19 cellular contexts compared by ENCODE assay signal in the genomic region with DNA sequence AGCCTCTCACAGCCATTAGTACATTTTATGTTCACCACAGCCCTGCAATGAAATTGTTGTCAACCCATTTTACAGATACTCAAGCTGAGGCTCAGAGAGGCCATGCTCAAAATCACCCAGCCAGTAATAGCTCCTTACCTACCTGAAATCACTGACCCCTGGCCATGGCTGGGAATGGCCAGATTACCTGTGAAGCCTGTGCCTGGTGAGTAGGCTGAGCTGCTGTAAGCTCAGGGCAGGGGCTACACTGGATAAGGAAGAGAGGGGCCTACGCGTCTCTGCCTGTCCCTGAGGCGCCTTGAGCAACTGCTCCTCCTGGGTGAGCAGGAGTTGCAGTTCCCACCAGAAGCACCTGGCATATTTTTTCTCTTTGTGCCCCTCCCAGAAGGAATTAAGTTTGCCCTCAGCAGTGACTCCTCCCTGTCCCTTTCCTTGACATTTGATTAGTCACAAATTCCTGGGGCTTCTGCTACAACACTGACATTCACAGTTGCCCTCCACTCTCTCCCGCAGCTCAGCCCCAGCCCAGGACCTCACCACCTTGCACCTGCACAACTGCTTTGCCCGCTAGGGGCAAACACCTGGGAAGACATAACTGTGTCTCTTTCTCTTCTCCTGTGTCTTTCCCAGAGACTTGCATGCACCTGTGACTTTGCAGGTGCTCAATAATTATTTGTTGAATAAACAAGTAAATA. TPM values are rescaled to one million over a fixed set of nuclear protein-coding genes. Genes with fewer than 3 reads are reported as not detected.
A peak's percentile ranks its signal among the peaks of the same experiment; 100 is the strongest.
DNase-seq lines count a peak whose midpoint lies in the region; FAIRE-seq and TF ChIP-seq lines count a peak whose summit lies in the region.
"Had no signal": no experiment of that assay in that cellular context is flagged by ENCODE, and none has a peak within 500 bp of the region (broad histone marks: within the 10 kb centered on the region; RNA-seq: fewer than 3 reads in every experiment).

No MANE protein-coding gene starts in this region.

- peaks cover 21% of the 10 kb centered on the region for H3K36me3 Mint-ChIP-seq in endothelial cell (ENCODE audit: low read depth, unreplicated experiment)

- no peak overlapping the region for H3K56ac ChIP-seq in H1 (replicated peaks; ENCODE audit: insufficient read length, low read depth, low read length)

- H2AFZ ChIP-seq in MM.1S (ENCODE audit: low read length) (no peak overlapping the region), H1 (ENCODE audit: low read length) (no peak overlapping the region), osteoblast (ENCODE audit: low read length) (no peak overlapping the region)

- H3K79me1 ChIP-seq in H1 (ENCODE audit: low read depth, low read length): no peaks in the 10 kb centered on the region

- H2AK5ac ChIP-seq in H1 (ENCODE audit: low read depth, low read length): no peak overlapping the region

- H3K36me3 ChIP-seq in MM.1S (replicated peaks; ENCODE audit: insufficient read depth, low read length): no peaks in the 10 kb centered on the region; the same call in 1 of the 2 replicates
- H3K36me3 ChIP-seq in H1 (ENCODE audit: control insufficient read depth in 2 of 4, insufficient read depth in 4 of 4, low read length in 3 of 4): 0 out of 8 replicates have a peak, but pooled peaks cover 0 to 2% (median 0%) of the 10 kb centered on the region in 4 experiments
- peaks cover 16% of the 10 kb centered on the region for H3K36me3 ChIP-seq in osteoblast (ENCODE audit: insufficient read depth, low read length)

- no peak for FAIRE-seq in H1 (lab: Jason Lieb, UNC)

- no peaks in the 10 kb centered on the region; the same call in 1 of the 2 replicates for H3K23me2 ChIP-seq in H1 (ENCODE audit: low read depth, low read length)

- DNase-seq in GM12864 (ENCODE audit: low read depth): no peak
- DNase-seq in MM.1S: no peak
- no peak for DNase-seq in H1 (ENCODE audit: low read depth in 1 of 2, low spot score in 2 of 2)
- DNase-seq in osteoblast (ENCODE audit: insufficient read length, low spot score, missing footprints): peak; percentile 57
- DNase-seq in NCI-H2081 treated with DMSO at 0.1 percent for 48 hours (lab: John Stamatoyannopoulos, UW): no peak
- no peak for DNase-seq in endothelial cell (ENCODE audit: low spot score)
- DNase-seq in COLO668 (lab: John Stamatoyannopoulos, UW; ENCODE audit: unreplicated experiment): no peak
- no peak for DNase-seq in effector CD4-positive, alpha-beta T cell
- DNase-seq: Caco-2; effector memory CD4-positive, alpha-beta T cell; KG1; midbrain; NCI-H2171 treated with DMSO at 0.1 percent for 48 hours; NK-92 treated with Interleukin-12 subunit alpha and Interleukin-12 subunit beta, amount 100 ng/mL, for 24 hours; nucleus accumbens; SHP77 treated with DMSO at 0.1 percent for 48 hours; sigmoid colon; T-helper 2 cell had no signal

- TF ChIP-seq CTCF in GM12864 (IDR thresholded peaks at IDR 0.05; ENCODE audit: low read depth, low read length, missing control alignments) (peak; percentile 11), MM.1S (IDR thresholded peaks at IDR 0.05; ENCODE audit: low read length) (peak; percentile 47), H1 (IDR thresholded peaks at IDR 0.05; ENCODE audit: control extremely low read depth in 1 of 3, insufficient read depth in 1 of 3, low read depth in 1 of 3, low read length in 3 of 3) (peak in 2 of 3 experiments; percentile 20 to 24; a peak in 2 of 4 replicates), osteoblast (IDR thresholded peaks at IDR 0.05; ENCODE audit: extremely low read depth, low read depth, low read length) (no peak), endothelial cell (IDR thresholded peaks at IDR 0.05; ENCODE audit: unreplicated experiment) (no peak)

- H3K4ac ChIP-seq in H1 (replicated peaks; ENCODE audit: insufficient read length, low read depth, low read length): no peak overlapping the region

- no peak overlapping the region for H2BK12ac ChIP-seq in H1 (ENCODE audit: low read depth, low read length)

- H3K14ac ChIP-seq in H1 (ENCODE audit: insufficient read length): no peak overlapping the region

- no peak overlapping the region for H2BK5ac ChIP-seq in H1 (ENCODE audit: low read depth, low read length)

- H3K9me2 ChIP-seq in MM.1S (replicated peaks; ENCODE audit: insufficient read depth, low read length): no peaks in the 10 kb centered on the region

- no peak overlapping the region for H3K27ac Mint-ChIP-seq in endothelial cell (ENCODE audit: unreplicated experiment)

- TF ChIP-seq POLR2A in H1 (IDR thresholded peaks at IDR 0.05; ENCODE audit: control extremely low read depth in 1 of 2, low read depth in 2 of 2, low read length in 2 of 2): no peak

- no peak overlapping the region for H3K18ac ChIP-seq in H1 (ENCODE audit: extremely low read depth, low read length)

- peaks cover 17% of the 10 kb centered on the region for H3F3A ChIP-seq in MM.1S (ENCODE audit: insufficient read depth, low read length)

- H2BK15ac ChIP-seq in H1 (ENCODE audit: low read length): no peak overlapping the region

- no peak overlapping the region for H4K91ac ChIP-seq in H1 (replicated peaks; ENCODE audit: insufficient read length, low read length)

- no peak overlapping the region for H3K9ac ChIP-seq in MM.1S (ENCODE audit: low read length)
- no peak overlapping the region for H3K9ac ChIP-seq in H1 (replicated peaks in 1 of 4; ENCODE audit: extremely low read depth in 1 of 4, low read depth in 3 of 4, low read length in 3 of 4)

- H3K9me3 ChIP-seq in MM.1S (replicated peaks; ENCODE audit: insufficient read depth, low read length) (no peaks in the 10 kb centered on the region), H1 (ENCODE audit: insufficient read depth in 2 of 2, low read depth in 1 of 2, low read length in 1 of 2) (no peaks in the 10 kb centered on the region), osteoblast (ENCODE audit: low read depth, low read length) (no peaks in the 10 kb centered on the region)
- H3K9me3 ChIP-seq: Caco-2, sigmoid colon had no signal

- no peak overlapping the region; the same call in 1 of the 2 replicates for H3K27ac ChIP-seq in MM.1S (ENCODE audit: low read length)
- no peak overlapping the region for H3K27ac ChIP-seq in H1 (ENCODE audit: low read depth, low read length)
- H3K27ac ChIP-seq in osteoblast (ENCODE audit: low read depth, low read length): no peak overlapping the region

- peaks cover 46% of the 10 kb centered on the region for H3K79me2 ChIP-seq in MM.1S (ENCODE audit: low read length)
- H3K79me2 ChIP-seq in H1 (ENCODE audit: control insufficient read depth in 1 of 2, insufficient read depth in 2 of 2, low read length in 2 of 2): no peaks in the 10 kb centered on the region
- peaks cover 49% of the 10 kb centered on the region for H3K79me2 ChIP-seq in osteoblast (ENCODE audit: insufficient read depth, low read length)

- no peaks in the 10 kb centered on the region for H3K4me1 Mint-ChIP-seq in endothelial cell (ENCODE audit: unreplicated experiment)

- H4K20me1 ChIP-seq in MM.1S (ENCODE audit: insufficient read depth, low read length) (no peaks in the 10 kb centered on the region), H1 (replicated peaks in 1 of 2; ENCODE audit: control insufficient read depth in 1 of 2, insufficient read depth in 2 of 2, low read length in 2 of 2) (peaks cover 0 to 2% of the 10 kb centered on the region in 2 experiments), osteoblast (ENCODE audit: insufficient read depth, low read length) (peaks cover 45% of the 10 kb centered on the region)

- no peak overlapping the region for H4K8ac ChIP-seq in H1 (ENCODE audit: extremely low read depth, insufficient read depth, low read length)

- H2BK120ac ChIP-seq in H1 (replicated peaks; ENCODE audit: low read depth, low read length): no peak overlapping the region

- H3K4me1 ChIP-seq in MM.1S (ENCODE audit: low read length): peaks cover 33% of the 10 kb centered on the region
- H3K4me1 ChIP-seq in H1 (replicated peaks in 1 of 4; ENCODE audit: control insufficient read depth in 3 of 4, insufficient read depth in 4 of 4, low read length in 3 of 4): no peaks in the 10 kb centered on the region; a peak in 2 of 7 replicates
- H3K4me1 ChIP-seq in osteoblast (ENCODE audit: insufficient read depth, low read length): peaks cover 12% of the 10 kb centered on the region

- H3K27me3 Mint-ChIP-seq in endothelial cell (ENCODE audit: unreplicated experiment): peaks cover 4% of the 10 kb centered on the region
- H3K27me3 Mint-ChIP-seq: central memory CD8-positive, alpha-beta T cell had no signal

- no peak overlapping the region for H3K4me3 Mint-ChIP-seq in endothelial cell (ENCODE audit: unreplicated experiment)
- H3K4me3 Mint-ChIP-seq: central memory CD8-positive, alpha-beta T cell had no signal

- H3K23ac ChIP-seq in H1 (ENCODE audit: insufficient read length): no peak overlapping the region

- no peak overlapping the region for H3K4me2 ChIP-seq in MM.1S (ENCODE audit: low read depth, low read length)
- no peak overlapping the region for H3K4me2 ChIP-seq in H1 (ENCODE audit: insufficient read depth in 1 of 2, low read depth in 2 of 2, low read length in 2 of 2)
- H3K4me2 ChIP-seq in osteoblast (ENCODE audit: insufficient read depth, low read length): no peak overlapping the region

- POLR2A ChIA-PET in H1 (lab: Charles Lee; ENCODE audit: partially characterized antibody): interaction anchor here (0.8 to 1.5 kb wide), 4 partner anchors 23 to 127 kb away, joined by 3 to 4 read pairs (median 3); a partner anchor contains a TSS

- WGBS in H1 (ENCODE audit: extremely low coverage in 1 of 2, insufficient coverage in 1 of 2, insufficient read length in 1 of 2, insufficient replicate concordance in 2 of 2, low coverage in 1 of 2, low lambda C conversion rate in 2 of 2, missing lambda C conversion rate in 1 of 2), 2 experiments: 95% methylated on average over 5 of the region's 5 CpGs; no CpG with 5 or more reads in 1 of the 2 experiments

- no peak for TF ChIP-seq RAD21 in H1 (IDR thresholded peaks at IDR 0.05 in 1 of 2, conservative IDR thresholded peaks at IDR 0.05 in 1 of 2; ENCODE audit: low read depth in 2 of 2, low read length in 2 of 2)

- H2BK20ac ChIP-seq in H1 (ENCODE audit: low read length): no peak overlapping the region

- no peak for TF ChIP-seq EP300 in H1 (IDR thresholded peaks at IDR 0.05; ENCODE audit: borderline replicate concordance in 1 of 2, low read depth in 2 of 2, low read length in 2 of 2)

- H3K9me3 Mint-ChIP-seq in endothelial cell (ENCODE audit: unreplicated experiment): no peaks in the 10 kb centered on the region
- H3K9me3 Mint-ChIP-seq: central memory CD8-positive, alpha-beta T cell had no signal

- H3K27me3 ChIP-seq in MM.1S (replicated peaks; ENCODE audit: insufficient read depth, low read length) (no peaks in the 10 kb centered on the region), H1 (replicated peaks in 1 of 4; ENCODE audit: control insufficient read depth in 3 of 4, extremely low read depth in 1 of 4, insufficient read depth in 3 of 4, low read length in 3 of 4) (no peaks in the 10 kb centered on the region; a peak in 1 of 7 replicates), osteoblast (ENCODE audit: insufficient read depth, low read length) (no peaks in the 10 kb centered on the region)
- H3K27me3 ChIP-seq: sigmoid colon had no signal

- CTCF ChIA-PET in H1 (lab: Charles Lee; ENCODE audit: partially characterized antibody): no interaction called here

- no peak overlapping the region for H4K5ac ChIP-seq in H1 (ENCODE audit: insufficient read length, low read depth, low read length)

- H3K4me3 ChIP-seq in GM12864 (ENCODE audit: low read depth, low read length) (no peak overlapping the region), MM.1S (ENCODE audit: low read length) (no peak overlapping the region), H1 (ENCODE audit: extremely low read depth in 1 of 4, insufficient read depth in 2 of 4, low read depth in 3 of 4, low read length in 4 of 4) (no peak overlapping the region), osteoblast (ENCODE audit: insufficient read depth, low read length) (no peak overlapping the region)
- H3K4me3 ChIP-seq: sigmoid colon had no signal

RNA-seq across cellular contexts. Expression of a gene that starts 5.7 kb away (rescaled TPM):
- 25.9 and 29.2 TPM in 2 replicates for total RNA-seq in H1 (2021; fragmentation: NEBNext Ultra II Directional; extraction: Animal tissue kit (Norgen Biotek cat#: 25700))
- 34.9 and 47.7 TPM in 2 replicates for polyA plus RNA-seq in H1 (2011; rRNA removed)
- polyA plus RNA-seq in H1 (2011; cell fraction: cytosol; rRNA removed): 41.4 TPM
- 28.8 TPM for polyA plus RNA-seq in H1 (2011; cell fraction: nucleus; rRNA removed)
- polyA plus RNA-seq in H1 (2012, experiment 1 of 2): 22.6 to 32.6 TPM (median 26.8 TPM) in 4 replicates
- polyA plus RNA-seq in H1 (2012, experiment 2 of 2): 30.9 TPM
- polyA plus RNA-seq in H1 (2013, experiment 1 of 2): 25.5 TPM
- polyA plus RNA-seq in H1 (2013, experiment 2 of 2): 28.5 TPM
- 7.8 and 8.5 TPM in 2 replicates for polyA minus RNA-seq in H1 (2011; rRNA and poly(A)+ RNA removed)
- 19.6 TPM for polyA minus RNA-seq in H1 (2011; cell fraction: cytosol; rRNA and poly(A)+ RNA removed)
- 7.8 TPM for polyA minus RNA-seq in H1 (2011; cell fraction: nucleus; rRNA and poly(A)+ RNA removed)
- 61.3 and 63.0 TPM in 2 replicates for total RNA-seq in osteoblast
- 35.2 TPM for total RNA-seq in endothelial cell (ENCODE audit: unreplicated experiment)

RNA-seq across cellular contexts. Expression of a gene that starts 22.1 kb away (rescaled TPM):
- total RNA-seq in H1 (2021; fragmentation: NEBNext Ultra II Directional; extraction: Animal tissue kit (Norgen Biotek cat#: 25700)): 95.5 and 104 TPM in 2 replicates
- 264 and 314 TPM in 2 replicates for polyA plus RNA-seq in H1 (2011; rRNA removed)
- 196 TPM for polyA plus RNA-seq in H1 (2011; cell fraction: cytosol; rRNA removed)
- 124 TPM for polyA plus RNA-seq in H1 (2011; cell fraction: nucleus; rRNA removed)
- polyA plus RNA-seq in H1 (2012, experiment 1 of 2): 111 to 147 TPM (median 133 TPM) in 4 replicates
- 246 TPM for polyA plus RNA-seq in H1 (2012, experiment 2 of 2)
- 173 TPM for polyA plus RNA-seq in H1 (2013, experiment 1 of 2)
- polyA plus RNA-seq in H1 (2013, experiment 2 of 2): 166 TPM
- 41.8 and 42.5 TPM in 2 replicates for polyA minus RNA-seq in H1 (2011; rRNA and poly(A)+ RNA removed)
- polyA minus RNA-seq in H1 (2011; cell fraction: cytosol; rRNA and poly(A)+ RNA removed): 61.7 TPM
- 40.2 TPM for polyA minus RNA-seq in H1 (2011; cell fraction: nucleus; rRNA and poly(A)+ RNA removed)
- total RNA-seq in osteoblast (31.5 and 34.7 TPM in 2 replicates), endothelial cell (ENCODE audit: unreplicated experiment) (88.3 TPM)

RNA-seq across cellular contexts. Expression of a gene that starts 22.2 kb away (rescaled TPM):
- total RNA-seq in H1 (2021; fragmentation: NEBNext Ultra II Directional; extraction: Animal tissue kit (Norgen Biotek cat#: 25700)): 65.2 and 65.9 TPM in 2 replicates
- 46.9 and 49.7 TPM in 2 replicates for polyA plus RNA-seq in H1 (2011; rRNA removed)
- polyA plus RNA-seq in H1 (2011; cell fraction: cytosol; rRNA removed): 89.6 TPM
- polyA plus RNA-seq in H1 (2011; cell fraction: nucleus; rRNA removed): 62.6 TPM
- 82.9 to 108 TPM (median 85.4 TPM) in 4 replicates for polyA plus RNA-seq in H1 (2012, experiment 1 of 2)
- 39.9 TPM for polyA plus RNA-seq in H1 (2012, experiment 2 of 2)
- 57.2 TPM for polyA plus RNA-seq in H1 (2013, experiment 1 of 2)
- polyA plus RNA-seq in H1 (2013, experiment 2 of 2): 59.9 TPM
- 21.0 and 23.8 TPM in 2 replicates for polyA minus RNA-seq in H1 (2011; rRNA and poly(A)+ RNA removed)
- polyA minus RNA-seq in H1 (2011; cell fraction: cytosol; rRNA and poly(A)+ RNA removed): 36.3 TPM
- 34.0 TPM for polyA minus RNA-seq in H1 (2011; cell fraction: nucleus; rRNA and poly(A)+ RNA removed)
- 7.1 and 8.0 TPM in 2 replicates for total RNA-seq in osteoblast
- total RNA-seq in endothelial cell (ENCODE audit: unreplicated experiment): 11.9 TPM

RNA-seq across cellular contexts. Expression of a gene that starts 37.6 kb away (rescaled TPM):
- total RNA-seq in H1 (2021; fragmentation: NEBNext Ultra II Directional; extraction: Animal tissue kit (Norgen Biotek cat#: 25700)): 35.8 and 36.2 TPM in 2 replicates
- 14.1 and 20.8 TPM in 2 replicates for polyA plus RNA-seq in H1 (2011; rRNA removed)
- polyA plus RNA-seq in H1 (2011; cell fraction: cytosol; rRNA removed): 20.5 TPM
- 17.5 TPM for polyA plus RNA-seq in H1 (2011; cell fraction: nucleus; rRNA removed)
- 21.2 to 30.7 TPM (median 23.8 TPM) in 4 replicates for polyA plus RNA-seq in H1 (2012, experiment 1 of 2)
- 3.6 TPM for polyA plus RNA-seq in H1 (2012, experiment 2 of 2)
- polyA plus RNA-seq in H1 (2013, experiment 1 of 2): 46.8 TPM
- polyA plus RNA-seq in H1 (2013, experiment 2 of 2): 56.3 TPM
- 42.9 and 51.7 TPM in 2 replicates for polyA minus RNA-seq in H1 (2011; rRNA and poly(A)+ RNA removed)
- 15.9 TPM for polyA minus RNA-seq in H1 (2011; cell fraction: cytosol; rRNA and poly(A)+ RNA removed)
- 30.3 TPM for polyA minus RNA-seq in H1 (2011; cell fraction: nucleus; rRNA and poly(A)+ RNA removed)
- total RNA-seq in osteoblast (40.2 and 42.4 TPM in 2 replicates), endothelial cell (ENCODE audit: unreplicated experiment) (40.6 TPM)

RNA-seq across cellular contexts. Expression of a gene that starts 45.3 kb away (rescaled TPM):
- total RNA-seq in H1 (2021; fragmentation: NEBNext Ultra II Directional; extraction: Animal tissue kit (Norgen Biotek cat#: 25700)): 6.7 and 7.4 TPM in 2 replicates
- polyA plus RNA-seq in H1 (2011; rRNA removed): 3.1 and 3.6 TPM in 2 replicates
- polyA plus RNA-seq in H1 (2011; cell fraction: cytosol; rRNA removed): 5.3 TPM
- 6.2 TPM for polyA plus RNA-seq in H1 (2011; cell fraction: nucleus; rRNA removed)
- 3.4 to 3.9 TPM (median 3.7 TPM) in 4 replicates for polyA plus RNA-seq in H1 (2012, experiment 1 of 2)
- 0.38 TPM for polyA plus RNA-seq in H1 (2012, experiment 2 of 2)
- polyA plus RNA-seq in H1 (2013, experiment 1 of 2): 3.9 TPM
- polyA plus RNA-seq in H1 (2013, experiment 2 of 2): 4.7 TPM
- 5.3 and 7.4 TPM in 2 replicates for polyA minus RNA-seq in H1 (2011; rRNA and poly(A)+ RNA removed)
- 5.7 TPM for polyA minus RNA-seq in H1 (2011; cell fraction: cytosol; rRNA and poly(A)+ RNA removed)
- polyA minus RNA-seq in H1 (2011; cell fraction: nucleus; rRNA and poly(A)+ RNA removed): 10.9 TPM
- total RNA-seq in osteoblast (8.3 and 14.1 TPM in 2 replicates), endothelial cell (ENCODE audit: unreplicated experiment) (14.5 TPM)

Comparison
In these comparisons a context has a peak if more than half of its experiments do, and no peak if none do; other contexts are left out.
1. CTCF ChIP-seq: peak in GM12864 (single experiment), MM.1S (single experiment) and H1 (2 of 3); none in osteoblast (single experiment) and endothelial cell (single experiment).